In the genomic region with DNA sequence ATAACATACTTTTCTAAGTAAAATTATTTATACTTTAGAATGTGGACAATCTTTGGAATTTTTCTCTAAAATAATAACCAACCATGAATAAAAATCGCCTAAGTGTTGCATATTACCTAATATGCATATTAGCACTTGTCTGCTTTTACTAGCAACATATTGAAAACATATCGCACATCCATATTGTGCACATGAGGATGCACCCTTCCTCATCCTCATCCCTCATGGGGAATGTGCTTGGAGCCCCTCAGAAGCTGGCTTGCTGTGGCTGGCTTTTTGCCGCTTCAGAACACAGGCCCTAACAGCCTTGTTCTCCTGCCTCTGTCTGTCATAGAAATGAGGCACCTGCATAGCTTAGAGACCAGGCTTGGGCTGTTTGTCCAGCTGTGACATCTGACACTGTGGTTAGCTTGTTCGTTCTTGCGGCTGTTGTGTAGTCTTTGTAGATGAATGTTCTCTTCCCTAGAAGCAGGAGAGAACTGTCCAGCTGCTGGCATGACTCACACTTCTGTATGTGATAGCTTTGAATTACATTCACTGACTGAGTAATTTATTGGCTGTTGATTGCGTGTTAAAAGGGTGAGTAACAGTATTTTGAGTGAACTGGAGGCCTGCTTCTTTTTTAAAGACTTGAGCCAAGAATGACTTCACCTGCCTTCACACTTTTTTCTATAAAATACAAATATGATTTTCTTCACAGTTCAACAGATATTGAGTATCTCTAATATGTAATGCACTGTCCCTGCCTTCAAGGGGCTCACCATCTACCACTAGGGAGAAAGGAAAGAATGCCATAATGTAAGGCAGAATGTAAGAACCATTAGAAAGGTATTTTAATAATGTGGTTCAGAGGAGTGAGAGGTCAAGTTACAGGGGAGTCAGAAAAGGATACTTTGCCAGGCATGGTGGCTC, we compare ENCODE assay signal across 1 cellular context.
TF ChIP-seq lines count a peak whose summit lies in the region.

No MANE protein-coding gene starts in this region.

TF ChIP-seq in HCT116, 20 proteins besides CTCF, POLR2A, EP300 and RAD21 (continued from another document):
- TF ChIP-seq, protein P1, sequence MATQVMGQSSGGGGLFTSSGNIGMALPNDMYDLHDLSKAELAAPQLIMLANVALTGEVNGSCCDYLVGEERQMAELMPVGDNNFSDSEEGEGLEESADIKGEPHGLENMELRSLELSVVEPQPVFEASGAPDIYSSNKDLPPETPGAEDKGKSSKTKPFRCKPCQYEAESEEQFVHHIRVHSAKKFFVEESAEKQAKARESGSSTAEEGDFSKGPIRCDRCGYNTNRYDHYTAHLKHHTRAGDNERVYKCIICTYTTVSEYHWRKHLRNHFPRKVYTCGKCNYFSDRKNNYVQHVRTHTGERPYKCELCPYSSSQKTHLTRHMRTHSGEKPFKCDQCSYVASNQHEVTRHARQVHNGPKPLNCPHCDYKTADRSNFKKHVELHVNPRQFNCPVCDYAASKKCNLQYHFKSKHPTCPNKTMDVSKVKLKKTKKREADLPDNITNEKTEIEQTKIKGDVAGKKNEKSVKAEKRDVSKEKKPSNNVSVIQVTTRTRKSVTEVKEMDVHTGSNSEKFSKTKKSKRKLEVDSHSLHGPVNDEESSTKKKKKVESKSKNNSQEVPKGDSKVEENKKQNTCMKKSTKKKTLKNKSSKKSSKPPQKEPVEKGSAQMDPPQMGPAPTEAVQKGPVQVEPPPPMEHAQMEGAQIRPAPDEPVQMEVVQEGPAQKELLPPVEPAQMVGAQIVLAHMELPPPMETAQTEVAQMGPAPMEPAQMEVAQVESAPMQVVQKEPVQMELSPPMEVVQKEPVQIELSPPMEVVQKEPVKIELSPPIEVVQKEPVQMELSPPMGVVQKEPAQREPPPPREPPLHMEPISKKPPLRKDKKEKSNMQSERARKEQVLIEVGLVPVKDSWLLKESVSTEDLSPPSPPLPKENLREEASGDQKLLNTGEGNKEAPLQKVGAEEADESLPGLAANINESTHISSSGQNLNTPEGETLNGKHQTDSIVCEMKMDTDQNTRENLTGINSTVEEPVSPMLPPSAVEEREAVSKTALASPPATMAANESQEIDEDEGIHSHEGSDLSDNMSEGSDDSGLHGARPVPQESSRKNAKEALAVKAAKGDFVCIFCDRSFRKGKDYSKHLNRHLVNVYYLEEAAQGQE (IDR thresholded peaks at IDR 0.05; ENCODE audit: low read depth) = peak; percentile 61
- no peak for TF ChIP-seq ZFX (IDR thresholded peaks at IDR 0.05)
- TF ChIP-seq JUND (IDR thresholded peaks at IDR 0.05) = peak; percentile 100
- peak; percentile 93 for TF ChIP-seq ATF3 (IDR thresholded peaks at IDR 0.05)
- TF ChIP-seq SRF (IDR thresholded peaks at IDR 0.05; ENCODE audit: low read depth) = peak; percentile 91
- peak; percentile 90 for TF ChIP-seq POLR2AphosphoS5 (IDR thresholded peaks at IDR 0.05; ENCODE audit: low read depth, low read length)
- peak; percentile 100 for TF ChIP-seq FOSL1 (IDR thresholded peaks at IDR 0.05; ENCODE audit: low read depth)
- TF ChIP-seq EZH2 (IDR thresholded peaks at IDR 0.05) = no peak
- TF ChIP-seq SP1 (IDR thresholded peaks at IDR 0.05; ENCODE audit: low read depth) = peak; percentile 98
- TF ChIP-seq EZH2phosphoT487 (IDR thresholded peaks at IDR 0.05; ENCODE audit: borderline replicate concordance) = no peak
- TF ChIP-seq CEBPB (IDR thresholded peaks at IDR 0.05; ENCODE audit: low read depth) = peak; percentile 97
- 0 out of 2 replicates have a peak, but pooled peaks have one; percentile 17 for TF ChIP-seq EGR1 (IDR thresholded peaks at IDR 0.05; ENCODE audit: low read depth)
- TF ChIP-seq ELF1 (IDR thresholded peaks at IDR 0.05; ENCODE audit: borderline replicate concordance, low read depth) = no peak; the same call in 1 of the 2 replicates
- peak; percentile 90 for TF ChIP-seq MAX (IDR thresholded peaks at IDR 0.05)
- peak; percentile 98 for TF ChIP-seq TCF7L2 (IDR thresholded peaks at IDR 0.05; ENCODE audit: borderline replicate concordance, extremely low read depth, insufficient read depth, insufficient read length)
- no peak for TF ChIP-seq ZNF274 (IDR thresholded peaks at IDR 0.05; ENCODE audit: low read depth, low read length)
- TF ChIP-seq, protein P2, sequence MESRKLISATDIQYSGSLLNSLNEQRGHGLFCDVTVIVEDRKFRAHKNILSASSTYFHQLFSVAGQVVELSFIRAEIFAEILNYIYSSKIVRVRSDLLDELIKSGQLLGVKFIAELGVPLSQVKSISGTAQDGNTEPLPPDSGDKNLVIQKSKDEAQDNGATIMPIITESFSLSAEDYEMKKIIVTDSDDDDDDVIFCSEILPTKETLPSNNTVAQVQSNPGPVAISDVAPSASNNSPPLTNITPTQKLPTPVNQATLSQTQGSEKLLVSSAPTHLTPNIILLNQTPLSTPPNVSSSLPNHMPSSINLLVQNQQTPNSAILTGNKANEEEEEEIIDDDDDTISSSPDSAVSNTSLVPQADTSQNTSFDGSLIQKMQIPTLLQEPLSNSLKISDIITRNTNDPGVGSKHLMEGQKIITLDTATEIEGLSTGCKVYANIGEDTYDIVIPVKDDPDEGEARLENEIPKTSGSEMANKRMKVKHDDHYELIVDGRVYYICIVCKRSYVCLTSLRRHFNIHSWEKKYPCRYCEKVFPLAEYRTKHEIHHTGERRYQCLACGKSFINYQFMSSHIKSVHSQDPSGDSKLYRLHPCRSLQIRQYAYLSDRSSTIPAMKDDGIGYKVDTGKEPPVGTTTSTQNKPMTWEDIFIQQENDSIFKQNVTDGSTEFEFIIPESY (IDR thresholded peaks at IDR 0.05; ENCODE audit: extremely low read depth, insufficient replicate concordance, low read length) = peak; percentile 86
- TF ChIP-seq CBX3 (IDR thresholded peaks at IDR 0.05; ENCODE audit: low read depth) = peak; percentile 99
- TF ChIP-seq SIN3A (IDR thresholded peaks at IDR 0.05; ENCODE audit: low read depth) = peak; percentile 100
